8 cellular contexts compared by ENCODE assay signal in the genomic region with DNA sequence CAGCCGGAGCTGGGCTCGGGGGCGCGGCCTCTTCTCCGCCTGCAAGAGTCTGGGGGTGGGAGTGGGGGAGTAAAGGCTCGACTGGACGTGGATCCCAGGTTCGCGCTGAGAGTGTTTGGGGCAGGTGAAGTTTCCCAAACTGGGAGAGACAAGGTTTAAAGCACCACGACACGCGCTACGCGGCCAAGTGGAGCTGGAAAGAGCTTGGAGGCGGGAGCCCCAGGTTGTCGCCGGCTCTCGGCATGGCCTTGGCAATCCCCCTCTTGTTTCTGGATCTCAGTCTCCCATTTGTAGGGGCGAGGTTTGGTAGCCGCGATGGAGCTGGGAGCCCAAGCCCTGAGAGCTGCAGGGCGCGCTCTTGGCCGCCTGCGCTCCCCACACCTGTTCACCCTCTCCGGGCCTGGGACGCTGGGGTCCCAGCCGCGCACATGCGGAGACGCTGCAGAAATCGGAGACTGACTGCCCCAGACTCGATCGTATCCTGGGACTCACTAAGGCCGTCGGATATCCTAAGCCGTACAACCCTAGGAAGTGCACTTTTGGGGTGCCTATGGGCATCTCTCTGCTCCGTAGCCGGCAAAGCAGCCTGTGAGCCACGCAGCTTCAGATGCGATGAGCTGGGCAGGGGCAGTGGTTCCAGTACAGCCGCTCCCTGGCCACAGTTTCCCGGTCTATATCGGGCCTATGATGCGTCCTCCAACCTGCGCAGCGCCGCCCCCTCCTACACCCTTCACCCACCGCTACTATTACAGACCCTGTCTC. TPM values are rescaled to one million over a fixed set of nuclear protein-coding genes. Genes with fewer than 3 reads are reported as not detected.
DNase-seq lines count a peak whose midpoint lies in the region; ATAC-seq and TF ChIP-seq lines count a peak whose summit lies in the region.

No MANE protein-coding gene starts in this region.

- in situ Hi-C loops in GM13976 (cut with MboI; ENCODE audit: low sequenced_read_pairs, unreplicated experiment): no loop called here

- peak overlapping the region; percentile 96 for H3K4me2 ChIP-seq in KMS-11

- H3K79me2 ChIP-seq in KMS-11 (ENCODE audit: insufficient read depth, low read depth): 0 out of 2 replicates have a peak, but pooled peaks cover 4% of the 10 kb centered on the region

- H3K4me3 ChIP-seq in KMS-11 (IDR thresholded peaks at IDR 0.05; ENCODE audit: insufficient read depth, low read depth, low read length): no peak overlapping the region
- peak overlapping the region; percentile 79 to 93 (median 91) for H3K4me3 ChIP-seq in right lobe of liver
- H3K4me3 ChIP-seq in testis: peak overlapping the region; percentile 69 to 81

- 13% methylated on average over 15 of the region's 49 CpGs for WGBS in right lobe of liver (ENCODE audit: insufficient coverage, low coverage, low lambda C conversion rate, missing lambda C conversion rate)
- 15 to 25% methylated on average over 31 to 40 of the region's 49 CpGs for WGBS in testis, 2 donors

- H3K27ac ChIP-seq in KMS-11 (peak overlapping the region; percentile 29; the same call in 1 of the 2 replicates), caudate nucleus (ENCODE audit: low read depth, low read length) (peak overlapping the region; percentile 80), right lobe of liver (peak overlapping the region; percentile 75 to 95 (median 83)), testis (peak overlapping the region; percentile 31 to 66)

- peak overlapping the region; percentile 70 for H2AFZ ChIP-seq in KMS-11 (ENCODE audit: low read depth)

- peak overlapping the region; percentile 47; the same call in 1 of the 2 replicates for H3K9ac ChIP-seq in KMS-11

- H3K27me3 ChIP-seq in KMS-11 (ENCODE audit: insufficient read depth, low read depth) (no peaks in the 10 kb centered on the region; the same call in 1 of the 2 replicates), right lobe of liver (no peaks in the 10 kb centered on the region), testis (no peaks in the 10 kb centered on the region)

- no peaks in the 10 kb centered on the region for H3K9me3 ChIP-seq in right lobe of liver
- no peaks in the 10 kb centered on the region for H3K9me3 ChIP-seq in testis

- no peaks in the 10 kb centered on the region for H4K20me1 ChIP-seq in KMS-11 (ENCODE audit: insufficient read depth)

- H3K4me1 ChIP-seq in KMS-11 (ENCODE audit: low read depth, poor library complexity, severe bottlenecking) (peaks cover 24% of the 10 kb centered on the region), right lobe of liver (peaks cover 0 to 26% (median 9%) of the 10 kb centered on the region in 4 donors), testis (peaks cover 9% of the 10 kb centered on the region)

- TF ChIP-seq CTCF in GM13976 (IDR thresholded peaks at IDR 0.05; ENCODE audit: borderline replicate concordance, control extremely low read depth, extremely low read depth, insufficient read depth, missing control alignments): peak; percentile 10
- TF ChIP-seq CTCF in KMS-11 (conservative IDR thresholded peaks at IDR 0.05; ENCODE audit: low read depth, low read length): no peak
- no peak for TF ChIP-seq CTCF in right lobe of liver (IDR thresholded peaks at IDR 0.05)
- TF ChIP-seq CTCF in testis (IDR thresholded peaks at IDR 0.05): no peak

- H3K36me3 ChIP-seq in KMS-11 (ENCODE audit: insufficient read depth) (no peaks in the 10 kb centered on the region), right lobe of liver (no peaks in the 10 kb centered on the region), testis (ENCODE audit: low read depth, missing control alignments) (no peaks in the 10 kb centered on the region)

- intact Hi-C loops in right lobe of liver (cut with DNase I): no loop called here
- intact Hi-C loops in testis (cut with DNase I; ENCODE audit: low total_unique reads): loop anchor here (10.0 kb wide), 1 partner anchor 52 kb away; no protein-coding TSS in a partner anchor

- DNase-seq in GM13976 (ENCODE audit: low spot score) (peak; percentile 61), caudate nucleus (lab: John Stamatoyannopoulos, UW) (peak in 9 of 61 donors; percentile 15 to 58 (median 44)), right lobe of liver (peak; percentile 48 to 60 (median 54)), testis (no peak), COR-L47 (lab: John Stamatoyannopoulos, UW) (no peak), epidermal melanocyte (ENCODE audit: insufficient read length, low spot score) (no peak)

- ATAC-seq in right lobe of liver: peak; percentile 11 to 49 (median 30)
- no peak for ATAC-seq in HG03135 (IDR thresholded peaks at IDR 0.05; ENCODE audit: unreplicated experiment)

- no peak for TF ChIP-seq POLR2A in right lobe of liver (IDR thresholded peaks at IDR 0.05)
- no peak for TF ChIP-seq POLR2A in testis (IDR thresholded peaks at IDR 0.05)

RNA-seq across cellular contexts. Expression of gene TMOD1, which starts 0.9 kb away (rescaled TPM):
- 10 to 100 TPM in 4 of 6 experiments, 1 to 10 TPM in 2; 5.9 to 14.3 (median 12.7) TPM for total RNA-seq in right lobe of liver
- 1 to 10 TPM; 3.9 TPM for total RNA-seq in testis
- 7.8 TPM for polyA plus RNA-seq in testis (ENCODE audit: insufficient read depth, low read depth, low replicate concordance)

Comparison
In these comparisons a context has a peak if more than half of its experiments do, and no peak if none do; other contexts are left out.
1. DNase-seq: peak in GM13976 (single experiment) and right lobe of liver (3 of 3); none in testis (single experiment), COR-L47 (single experiment) and epidermal melanocyte (single experiment).
2. H3K27ac ChIP-seq: peak in every context shown above with its lines; median percentile 83 in right lobe of liver; 80 in caudate nucleus; 48 in testis; 29 in KMS-11.